In genomic region chr9:66794769-66795168, GRCh38 we compare ENCODE assay signal across 7 cellular contexts.
DNase-seq lines count a peak whose midpoint lies in the region; ATAC-seq and TF ChIP-seq lines count a peak whose summit lies in the region.
"Not testable (repeated sequence)": the region's sequence is repeated elsewhere in the genome, so short reads cannot be mapped to it uniquely, and the experiment has no call there.

No MANE protein-coding gene starts in this region.

- H3K4me1 Mint-ChIP-seq in WTC11 (peaks cover 41% of the 10 kb centered on the region), endodermal cell (peaks cover 17% of the 10 kb centered on the region), neural progenitor cell (peaks cover 20% of the 10 kb centered on the region)

- H3K9me3 ChIP-seq in HUES64 (ENCODE audit: insufficient read depth, low read depth, low read length); endodermal cell (ENCODE audit: control insufficient read depth, low read length); neural progenitor cell (ENCODE audit: low read depth): not testable (repeated sequence)

- not testable (repeated sequence) for H3K4me3 Mint-ChIP-seq in WTC11, endodermal cell, neural progenitor cell

- not testable (repeated sequence) for H3K27me3 ChIP-seq in H7 (ENCODE audit: control insufficient read depth, insufficient read depth, low read length); HUES64 (ENCODE audit: insufficient read depth, low read length); endodermal cell (ENCODE audit: control insufficient read depth, insufficient read depth, low read length, poor library complexity, severe bottlenecking); neural progenitor cell

- H3K4me1 ChIP-seq in HUES64 (ENCODE audit: insufficient read depth, low read length) (peaks cover 17% of the 10 kb centered on the region), neural progenitor cell (peaks cover 18% of the 10 kb centered on the region)
- not testable (repeated sequence) for H3K4me1 ChIP-seq in endodermal cell (ENCODE audit: control insufficient read depth, insufficient read depth, low read length)

- peak; percentile 71 for ATAC-seq in WTC11

- CTCF ChIA-PET in WTC11 (lab: Charles Lee), result not testable (repeated sequence)

- peak overlapping the region; percentile 22 for H3K4me2 ChIP-seq in neural progenitor cell

- not testable (repeated sequence) for H3K36me3 Mint-ChIP-seq in WTC11; endodermal cell (ENCODE audit: low read depth); neural progenitor cell

- not testable (repeated sequence) for H3F3A ChIP-seq in neural progenitor cell (ENCODE audit: low read depth)

- not testable (repeated sequence) for H3K9me3 Mint-ChIP-seq in WTC11, endodermal cell, neural progenitor cell

- not testable (repeated sequence) for H4K20me1 ChIP-seq in neural progenitor cell (ENCODE audit: low read depth)

- H3K4me3 ChIP-seq in H7 (ENCODE audit: insufficient read depth, low read depth, low read length); HUES64 (ENCODE audit: low read length); endodermal cell (ENCODE audit: low read length); neural progenitor cell: not testable (repeated sequence)

- H3K9ac ChIP-seq in HUES64 (ENCODE audit: low read depth, low read length); endodermal cell (ENCODE audit: extremely low read depth, low read length, poor library complexity, severe bottlenecking); neural progenitor cell: not testable (repeated sequence)

- peak overlapping the region; percentile 63; the same call in 1 of the 2 replicates for H3K27ac ChIP-seq in HUES64 (ENCODE audit: low read depth, low read length)
- H3K27ac ChIP-seq in endodermal cell (ENCODE audit: low read depth, low read length); neural progenitor cell: not testable (repeated sequence)

- H3K27ac Mint-ChIP-seq in WTC11, result peak overlapping the region; percentile 57; the same call in 1 of the 2 replicates
- H3K27ac Mint-ChIP-seq in endodermal cell, neural progenitor cell: not testable (repeated sequence)

- H3K27me3 Mint-ChIP-seq in WTC11 (ENCODE audit: low read depth); endodermal cell (ENCODE audit: insufficient read depth); neural progenitor cell (ENCODE audit: insufficient read depth, low read depth): not testable (repeated sequence)

- TF ChIP-seq CTCF in WTC11 (IDR thresholded peaks at IDR 0.05); endodermal cell (conservative IDR thresholded peaks at IDR 0.05); neural progenitor cell (IDR thresholded peaks at IDR 0.05): not testable (repeated sequence)

- peak; percentile 32 for DNase-seq in H7
- DNase-seq in WTC11 (ENCODE audit: low spot score); neural progenitor cell (ENCODE audit: low spot score): not testable (repeated sequence)
- peak; percentile 40 for DNase-seq in endodermal cell
- peak; percentile 40 for DNase-seq in iPS DF 19.7 (ENCODE audit: low read depth, low spot score)
- DNase-seq in iPS-NIHi7 (ENCODE audit: extremely low spot score), result peak; percentile 3

- POLR2A ChIA-PET in WTC11 (lab: Charles Lee), result not testable (repeated sequence)

- no CpG with 5 or more reads among the region's 2 CpGs for WGBS in HUES64
- 33% methylated on average over 1 of the region's 2 CpGs; no CpG with 5 or more reads in 1 of the 2 experiments for WGBS in endodermal cell (ENCODE audit: insufficient coverage in 1 of 2, insufficient read length in 1 of 2), 2 experiments

- H3K79me2 ChIP-seq in neural progenitor cell (ENCODE audit: low read depth), result not testable (repeated sequence)

- not testable (repeated sequence) for H2AFZ ChIP-seq in neural progenitor cell (replicated peaks)

- not testable (repeated sequence) for H3K36me3 ChIP-seq in H7 (replicated peaks; ENCODE audit: control insufficient read depth, insufficient read depth, low read length); HUES64 (ENCODE audit: insufficient read depth, low read length); endodermal cell (ENCODE audit: control insufficient read depth, insufficient read depth, low read length); neural progenitor cell
